In the genomic region with DNA sequence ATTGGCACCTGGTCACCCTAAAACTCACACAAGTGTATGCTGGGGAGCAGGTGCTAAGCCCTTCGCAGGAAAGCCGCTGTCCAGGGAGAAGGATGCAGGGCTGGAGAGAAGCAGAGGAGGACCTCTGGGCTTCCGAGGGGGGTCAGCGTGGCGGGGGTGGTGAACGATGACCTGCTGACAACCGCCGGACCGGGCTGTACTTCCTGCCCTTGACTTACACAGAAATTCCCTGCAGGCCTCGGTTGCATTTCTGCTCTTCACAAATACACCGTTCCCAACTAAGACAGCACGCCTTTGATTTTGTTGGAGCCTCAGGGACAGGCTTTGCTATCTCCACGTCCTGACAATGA, we compare ENCODE assay signal across 16 cellular contexts. TPM values are rescaled to one million over a fixed set of nuclear protein-coding genes. Genes with fewer than 3 reads are reported as not detected.
"Had no signal": no experiment of that assay in that cellular context is flagged by ENCODE, and none has a peak within 500 bp of the region (broad histone marks: within the 10 kb centered on the region; RNA-seq: fewer than 3 reads in every experiment).

No MANE protein-coding gene starts in this region.

- H3K27me3 ChIP-seq: heart left ventricle, vagina had no signal

- DNase-seq: cortex of kidney had no signal

- H3K9me3 ChIP-seq: heart left ventricle, vagina had no signal

- H3K4me3 ChIP-seq: heart left ventricle, lung, vagina had no signal

- H3K36me3 ChIP-seq: heart left ventricle, vagina had no signal

RNA-seq across cellular contexts. Expression of a gene that starts 37.6 kb away (rescaled TPM):
- total RNA-seq: activated CD8-positive, alpha-beta memory T cell treated with anti-CD3 and anti-CD28 coated beads for 36 hours; activated T-cell treated with anti-CD3 and anti-CD28 coated beads, Interleukin-2, amount 50 U/mL, for 4 hours; activated T-helper 2 cell treated with anti-CD3 and anti-CD28 coated beads, Interferon-gamma antibody, Interleukin-2, Interleukin-4, amounts not matched to agents 10 μg/mL and 5 μg/mL and 100 μg/mL, durations not matched to agents 14 hours and 24 hours and 36 hours; astrocyte; epithelial cell of proximal tubule; fibroblast of villous mesenchyme; lung; naive thymus-derived CD4-positive, alpha-beta T cell; neural crest cell; osteocyte; progenitor cell of endocrine pancreas; skeletal muscle tissue; T-cell; vagina had no signal

RNA-seq across cellular contexts. Expression of a gene that starts 42.9 kb away (rescaled TPM):
- total RNA-seq: astrocyte, epithelial cell of proximal tubule, fibroblast of villous mesenchyme, heart left ventricle, lung, neural crest cell, osteocyte, progenitor cell of endocrine pancreas, skeletal muscle tissue, vagina had no signal
- polyA plus RNA-seq: heart left ventricle had no signal
